ENCODE assay signal across 22 cellular contexts in genomic region chr1:235147269-235147668, GRCh38. TPM values are rescaled to one million over a fixed set of nuclear protein-coding genes. Genes with fewer than 3 reads are reported as not detected.
DNase-seq lines count a peak whose midpoint lies in the region; ATAC-seq and TF ChIP-seq lines count a peak whose summit lies in the region.
"Had no signal": no experiment of that assay in that cellular context is flagged by ENCODE, and none has a peak within 500 bp of the region (broad histone marks: within the 10 kb centered on the region; RNA-seq: fewer than 3 reads in every experiment).

No MANE protein-coding gene starts in this region.

- H3K4me2 ChIP-seq in PC-9: no peak overlapping the region

- H3K27ac ChIP-seq in PC-9 (no peak overlapping the region), right cardiac atrium (ENCODE audit: low read length) (no peak overlapping the region)
- H3K27ac ChIP-seq: HL-60, RWPE1 had no signal

- ATAC-seq in GM18868 (IDR thresholded peaks at IDR 0.05; ENCODE audit: unreplicated experiment): peak; percentile 70
- ATAC-seq in HG02884 (IDR thresholded peaks at IDR 0.05; ENCODE audit: unreplicated experiment): peak; percentile 59
- ATAC-seq in HG03139 (IDR thresholded peaks at IDR 0.05; ENCODE audit: unreplicated experiment): no peak
- ATAC-seq in right cardiac atrium: no peak
- ATAC-seq: SK-N-SH treated with all-trans-retinoic acid at 6 μM for 48 hours had no signal

- no peaks in the 10 kb centered on the region for H3K79me2 ChIP-seq in PC-9 (ENCODE audit: low read depth)

- H3K9me3 ChIP-seq in PC-9 (ENCODE audit: insufficient read depth, low read depth): no peaks in the 10 kb centered on the region
- H3K9me3 ChIP-seq in right cardiac atrium (ENCODE audit: control insufficient read depth, low read length): no peaks in the 10 kb centered on the region
- H3K9me3 ChIP-seq: BE2C had no signal

- TF ChIP-seq CTCF in endothelial cell (IDR thresholded peaks at IDR 0.05; ENCODE audit: unreplicated experiment): no peak
- no peak for TF ChIP-seq CTCF in PC-9 (conservative IDR thresholded peaks at IDR 0.05)

- CTCF ChIA-PET in PC-9 (lab: Charles Lee): no interaction called here

- DNase-seq in activated T-cell treated with anti-CD3 and anti-CD28 coated beads, Interleukin-2, amount 50 U/mL, for 24 hours: no peak
- no peak for DNase-seq in activated T-cell treated with anti-CD3 and anti-CD28 coated beads, Interleukin-2, amount 50 U/mL, for 1 hour
- DNase-seq in endothelial cell (ENCODE audit: low spot score) (no peak), PC-9 (no peak), right cardiac atrium (no peak)
- DNase-seq: BE2C; CD4-positive, CD25-positive, alpha-beta regulatory T cell; COR-L47; DMS 273 treated with DMSO at 0.1 percent for 48 hours; DND-41; H7; NCI-H1417 treated with DMSO at 0.1 percent for 48 hours; NCI-H1930; NCI-H345; NCI-H524 treated with DMSO at 0.1 percent for 48 hours; SIG-M5 had no signal

- intact Hi-C loops in PC-9 (cut with micrococcal nuclease; ENCODE audit: unreplicated experiment) (no loop called here), right cardiac atrium (cut with DNase I) (no loop called here)

- no peaks in the 10 kb centered on the region for H4K20me1 ChIP-seq in PC-9 (ENCODE audit: insufficient read depth)

- H3F3A ChIP-seq in PC-9 (ENCODE audit: insufficient read depth, low read depth): peaks cover 4% of the 10 kb centered on the region; the same call in 1 of the 2 replicates

- H3K4me1 ChIP-seq in PC-9 (replicated peaks; ENCODE audit: insufficient read depth) (no peaks in the 10 kb centered on the region), right cardiac atrium (ENCODE audit: control insufficient read depth, insufficient read depth, low read length) (no peaks in the 10 kb centered on the region)
- H3K4me1 ChIP-seq: BE2C had no signal

- 95% methylated on average over 4 of the region's 4 CpGs for WGBS in right cardiac atrium

- no peaks in the 10 kb centered on the region for H3K27me3 Mint-ChIP-seq in activated T-cell treated with anti-CD3 and anti-CD28 coated beads, Interleukin-2, amount 50 U/mL, for 24 hours
- H3K27me3 Mint-ChIP-seq in endothelial cell (ENCODE audit: unreplicated experiment): no peaks in the 10 kb centered on the region
- H3K27me3 Mint-ChIP-seq: CD4-positive, CD25-positive, alpha-beta regulatory T cell had no signal

- no peaks in the 10 kb centered on the region for H3K9me3 Mint-ChIP-seq in activated T-cell treated with anti-CD3 and anti-CD28 coated beads, Interleukin-2, amount 50 U/mL, for 24 hours
- H3K9me3 Mint-ChIP-seq in endothelial cell (ENCODE audit: unreplicated experiment): no peaks in the 10 kb centered on the region

- peaks cover 91% of the 10 kb centered on the region for H3K36me3 Mint-ChIP-seq in activated T-cell treated with anti-CD3 and anti-CD28 coated beads, Interleukin-2, amount 50 U/mL, for 24 hours (ENCODE audit: low read depth)
- peaks cover 9% of the 10 kb centered on the region for H3K36me3 Mint-ChIP-seq in endothelial cell (ENCODE audit: low read depth, unreplicated experiment)

- no peak overlapping the region for H3K4me3 Mint-ChIP-seq in activated T-cell treated with anti-CD3 and anti-CD28 coated beads, Interleukin-2, amount 50 U/mL, for 24 hours
- peak overlapping the region; percentile 51 for H3K4me3 Mint-ChIP-seq in endothelial cell (ENCODE audit: unreplicated experiment)
- H3K4me3 Mint-ChIP-seq: CD4-positive, CD25-positive, alpha-beta regulatory T cell had no signal

- no TSS peak for BruUV-seq in PC-9 (replicated peaks; lab: Mats Ljungman, UMichigan)

- peak overlapping the region; percentile 58 for H3K27ac Mint-ChIP-seq in activated T-cell treated with anti-CD3 and anti-CD28 coated beads, Interleukin-2, amount 50 U/mL, for 24 hours
- no peak overlapping the region for H3K27ac Mint-ChIP-seq in endothelial cell (ENCODE audit: unreplicated experiment)
- H3K27ac Mint-ChIP-seq: CD4-positive, CD25-positive, alpha-beta regulatory T cell had no signal

- H2AFZ ChIP-seq in PC-9: no peak overlapping the region

- no peak overlapping the region for H3K4me3 ChIP-seq in PC-9
- H3K4me3 ChIP-seq in right cardiac atrium (ENCODE audit: low read length): no peak overlapping the region

- no peaks in the 10 kb centered on the region for H3K9me2 ChIP-seq in PC-9 (ENCODE audit: insufficient read depth)

- H3K4me1 Mint-ChIP-seq in activated T-cell treated with anti-CD3 and anti-CD28 coated beads, Interleukin-2, amount 50 U/mL, for 24 hours (ENCODE audit: low read depth): peaks cover 50% of the 10 kb centered on the region
- H3K4me1 Mint-ChIP-seq in endothelial cell (ENCODE audit: unreplicated experiment): no peaks in the 10 kb centered on the region

- peaks cover 24% of the 10 kb centered on the region for H3K36me3 ChIP-seq in PC-9 (ENCODE audit: low read depth)

- POLR2A ChIA-PET in PC-9 (lab: Charles Lee; ENCODE audit: unreplicated experiment): no interaction called here

- H3K27me3 ChIP-seq in PC-9 (ENCODE audit: insufficient read depth, low read depth) (no peaks in the 10 kb centered on the region), right cardiac atrium (ENCODE audit: control insufficient read depth, insufficient read depth) (no peaks in the 10 kb centered on the region)
- H3K27me3 ChIP-seq: BE2C had no signal

RNA-seq across cellular contexts. Expression of gene RBM34, which starts 13.8 kb away (rescaled TPM):
- total RNA-seq in endothelial cell (ENCODE audit: unreplicated experiment) (52.2 TPM), PC-9 (2021) (101 and 106 TPM in 2 replicates), right cardiac atrium (10 to 100 TPM; 44.8 to 57.4 (median 53.8) TPM)
- 60.3 TPM for polyA plus RNA-seq in right cardiac atrium

RNA-seq across cellular contexts. Expression of gene TOMM20, which starts 18.6 kb away (rescaled TPM):
- total RNA-seq in endothelial cell (ENCODE audit: unreplicated experiment) (105 TPM), PC-9 (2021) (165 and 187 TPM in 2 replicates), right cardiac atrium (100 to 1,000 TPM in 1 of 4 donors, 10 to 100 TPM in 3; 88.1 to 110 (median 96.4) TPM)
- polyA plus RNA-seq in right cardiac atrium: 66.3 TPM

Comparison
In these comparisons a context has a peak if more than half of its experiments do, and no peak if none do; other contexts are left out.
1. ATAC-seq: peak in GM18868 (single experiment) and HG02884 (single experiment); none in HG03139 (single experiment) and right cardiac atrium (0 of 2).